8 cellular contexts compared by ENCODE assay signal in the genomic region with DNA sequence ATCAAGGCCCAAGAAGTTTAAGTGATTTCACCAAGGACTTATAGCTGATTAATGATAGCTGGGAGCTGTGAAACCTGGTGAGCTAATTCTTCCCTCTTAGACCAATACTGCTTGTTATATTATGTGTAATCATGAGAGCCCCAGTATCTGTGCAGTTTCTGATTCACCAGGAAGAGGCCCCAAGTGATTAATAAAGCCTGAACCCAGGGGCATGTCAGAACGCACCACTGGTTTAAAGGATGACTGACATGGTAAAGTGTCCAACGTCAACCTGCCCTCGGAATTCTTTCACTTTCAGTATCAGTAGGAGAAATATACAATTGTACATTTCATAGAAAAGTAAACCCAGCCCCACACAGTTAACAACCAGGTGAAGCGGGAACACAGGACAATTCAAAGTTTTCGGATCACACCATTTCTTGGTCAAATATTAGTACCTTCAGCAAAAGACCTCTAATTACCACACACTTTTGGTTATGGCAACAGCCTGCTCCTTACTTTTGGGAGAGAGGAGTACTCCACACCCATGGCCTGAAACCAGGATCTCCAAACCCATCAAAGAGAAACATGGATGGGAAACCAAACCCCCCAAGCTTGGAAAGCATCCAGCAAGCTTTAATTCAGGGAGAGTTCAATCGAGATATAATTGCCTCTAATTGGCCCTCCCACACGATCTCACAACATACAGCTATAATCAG. TPM values are rescaled to one million over a fixed set of nuclear protein-coding genes. Genes with fewer than 3 reads are reported as not detected.
DNase-seq lines count a peak whose midpoint lies in the region; ATAC-seq and TF ChIP-seq lines count a peak whose summit lies in the region.

No MANE protein-coding gene starts in this region.

- H3K27ac ChIP-seq in lung (ENCODE audit: low read depth in 1 of 2, low read length in 1 of 2) (peak overlapping the region in 1 of 2 donors; percentile 31), transverse colon (peak overlapping the region in 3 of 4 donors; percentile 17 to 42 (median 36))

- 39 to 53% methylated on average over 7 of the region's 7 CpGs for WGBS in lung, 2 donors
- WGBS in transverse colon (ENCODE audit: low coverage in 1 of 2), 2 donors, result 27 to 51% methylated on average over 7 of the region's 7 CpGs

- H3K4me3 ChIP-seq in lung (no peak overlapping the region), transverse colon (peak overlapping the region in 2 of 4 donors; percentile 12 to 19)

- no peaks in the 10 kb centered on the region for H3K36me3 Mint-ChIP-seq in activated naive CD8-positive, alpha-beta T cell

- H3K9me3 ChIP-seq in lung (ENCODE audit: control insufficient read depth in 2 of 2, insufficient read depth in 1 of 2, low read length in 1 of 2), result no peaks in the 10 kb centered on the region
- no peaks in the 10 kb centered on the region for H3K9me3 ChIP-seq in transverse colon

- H3K4me1 Mint-ChIP-seq in activated naive CD8-positive, alpha-beta T cell (ENCODE audit: low read depth), result peaks cover 15% of the 10 kb centered on the region

- DNase-seq in GM10266 (ENCODE audit: extremely low spot score) (peak; percentile 67), HPDE6-E6E7 (ENCODE audit: extremely low spot score) (peak; percentile 89), lung (ENCODE audit: low spot score) (no peak), transverse colon (peak; percentile 32), inferior parietal cortex (ENCODE audit: extremely low spot score) (no peak), cerebellar nuclear complex (lab: John Stamatoyannopoulos, UW) (no peak)

- H3K4me3 Mint-ChIP-seq in activated naive CD8-positive, alpha-beta T cell, result peak overlapping the region; percentile 54

- H3K27me3 Mint-ChIP-seq in activated naive CD8-positive, alpha-beta T cell, result no peaks in the 10 kb centered on the region

- H3K27me3 ChIP-seq in lung (ENCODE audit: control insufficient read depth, insufficient read depth), result no peaks in the 10 kb centered on the region
- no peaks in the 10 kb centered on the region for H3K27me3 ChIP-seq in transverse colon

- no peak for TF ChIP-seq CTCF in GM10266 (IDR thresholded peaks at IDR 0.05; ENCODE audit: control insufficient read depth, insufficient read depth, low read depth, missing control alignments)
- TF ChIP-seq CTCF in lung (IDR thresholded peaks at IDR 0.05; ENCODE audit: control extremely low read depth, extremely low read depth), result no peak
- no peak for TF ChIP-seq CTCF in transverse colon (IDR thresholded peaks at IDR 0.05)

- H3K9me3 Mint-ChIP-seq in activated naive CD8-positive, alpha-beta T cell (ENCODE audit: low read depth), result no peaks in the 10 kb centered on the region

- TF ChIP-seq POLR2A in transverse colon (IDR thresholded peaks at IDR 0.05), result no peak

- H3K36me3 ChIP-seq in lung (ENCODE audit: control insufficient read depth in 2 of 2, insufficient read depth in 2 of 2, low read length in 2 of 2), result no peaks in the 10 kb centered on the region
- H3K36me3 ChIP-seq in transverse colon, result no peaks in the 10 kb centered on the region

- intact Hi-C loops in transverse colon (cut with DNase I; ENCODE audit: low total_unique reads), result no loop called here

- peak overlapping the region; percentile 29 for H3K27ac Mint-ChIP-seq in activated naive CD8-positive, alpha-beta T cell

- no peak for TF ChIP-seq EP300 in transverse colon (IDR thresholded peaks at IDR 0.05; ENCODE audit: low read depth)

- H3K4me1 ChIP-seq in lung (ENCODE audit: control insufficient read depth in 2 of 2, insufficient read depth in 2 of 2, low read length in 2 of 2), result peaks cover 2 to 9% of the 10 kb centered on the region in 2 donors
- peaks cover 10 to 28% (median 24%) of the 10 kb centered on the region in 4 donors for H3K4me1 ChIP-seq in transverse colon

- in situ Hi-C loops in transverse colon (cut with MboI; ENCODE audit: low pct_ligation_motif_present in 1 of 4, low pct_unique_long_range_greater_than_20kb in 1 of 4, low sequenced_read_pairs in 3 of 4), result no loop called here

- ATAC-seq in GM21381 (IDR thresholded peaks at IDR 0.05; ENCODE audit: unreplicated experiment) (peak; percentile 96), lung (ENCODE audit: insufficient read depth, low FRiP score) (peak; percentile 71)

RNA-seq across cellular contexts. Expression of gene TMCC3, which starts 28.5 kb away (rescaled TPM):
- total RNA-seq in lung (10 to 100 TPM in 1 of 2 donors, 1 to 10 TPM in 1; 7.8 to 17.8 TPM), transverse colon (10 to 100 TPM in 3 of 4 donors, 1 to 10 TPM in 1; 6.4 to 79.3 (median 65.9) TPM)
- polyA plus RNA-seq in lung, result 1 to 10 TPM; 1.7 to 7.4 TPM

Comparison
In these comparisons a context has a peak if more than half of its experiments do, and no peak if none do; other contexts are left out.
1. DNase-seq: peak in GM10266 (single experiment), HPDE6-E6E7 (single experiment) and transverse colon (single experiment); none in lung (single experiment), inferior parietal cortex (single experiment) and cerebellar nuclear complex (0 of 2).